Comparison of ENCODE assay signal across 21 cellular contexts in the genomic region with DNA sequence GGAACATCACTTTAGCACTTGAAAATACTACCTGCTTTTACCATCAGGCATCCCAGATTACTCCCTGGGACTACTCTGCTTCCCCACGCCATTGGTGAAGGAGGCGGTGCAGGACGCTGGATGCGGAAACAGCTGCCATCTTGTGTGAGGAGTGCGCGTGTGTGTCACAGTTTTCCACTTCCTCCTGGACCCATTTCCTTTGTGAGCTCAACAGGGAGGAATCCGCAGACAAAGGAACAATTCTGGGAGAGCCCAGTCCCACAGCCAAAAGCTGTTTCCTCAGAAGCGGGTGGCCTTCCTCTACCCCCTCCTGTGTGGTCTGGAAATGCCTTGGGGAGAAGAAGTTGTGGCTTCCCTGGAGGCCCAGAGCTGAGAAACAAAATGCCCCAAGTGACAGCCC. TPM values are rescaled to one million over a fixed set of nuclear protein-coding genes. Genes with fewer than 3 reads are reported as not detected.
DNase-seq lines count a peak whose midpoint lies in the region; ATAC-seq and TF ChIP-seq lines count a peak whose summit lies in the region.
"Had no signal": no experiment of that assay in that cellular context is flagged by ENCODE, and none has a peak within 500 bp of the region (broad histone marks: within the 10 kb centered on the region; RNA-seq: fewer than 3 reads in every experiment).

No MANE protein-coding gene starts in this region.

- H3K9me3 ChIP-seq in BLaER1 treated with 17β-estradiol and CSF1 and Interleukin-3, amounts not matched to agents 10 nM and 100 nM (replicated peaks in 1 of 11), result no peaks in the 10 kb centered on the region
- H3K9me3 ChIP-seq in right atrium auricular region, result no peaks in the 10 kb centered on the region
- no peaks in the 10 kb centered on the region for H3K9me3 ChIP-seq in sigmoid colon
- H3K9me3 ChIP-seq: A549 had no signal

- H3K4me1 Mint-ChIP-seq in natural killer cell, result no peaks in the 10 kb centered on the region
- H3K4me1 Mint-ChIP-seq: IgD-negative memory B cell, immature natural killer cell had no signal

- H3K4me2 ChIP-seq in BLaER1 treated with 17β-estradiol and CSF1 and Interleukin-3, amounts not matched to agents 10 nM and 100 nM, result peak overlapping the region; percentile 71 to 95 (median 85)
- H3K4me2 ChIP-seq: A549, PC-9 had no signal

- ATAC-seq in natural killer cell, result no peak
- ATAC-seq: A549, T-helper 17 cell had no signal

- H3K9me3 Mint-ChIP-seq in natural killer cell, result no peaks in the 10 kb centered on the region
- H3K9me3 Mint-ChIP-seq: IgD-negative memory B cell, immature natural killer cell had no signal

- TF ChIP-seq EP300 in sigmoid colon (IDR thresholded peaks at IDR 0.05), result no peak

- peak overlapping the region; percentile 77 to 90 (median 87) for H3K27ac ChIP-seq in BLaER1 treated with 17β-estradiol and CSF1 and Interleukin-3, amounts not matched to agents 10 nM and 100 nM
- peak overlapping the region; percentile 73 to 91 for H3K27ac ChIP-seq in right atrium auricular region
- peak overlapping the region in 3 of 4 donors; percentile 24 to 68 (median 36) for H3K27ac ChIP-seq in sigmoid colon
- H3K27ac ChIP-seq: A549, PC-9 had no signal

- 74 to 87% methylated on average over 8 of the region's 8 CpGs for WGBS in sigmoid colon, 2 donors

- no peaks in the 10 kb centered on the region for H3K36me3 Mint-ChIP-seq in natural killer cell
- H3K36me3 Mint-ChIP-seq: immature natural killer cell had no signal

- peaks cover 53 to 94% (median 74%) of the 10 kb centered on the region in 10 experiments for H3K4me1 ChIP-seq in BLaER1 treated with 17β-estradiol and CSF1 and Interleukin-3, amounts not matched to agents 10 nM and 100 nM
- peaks cover 0 to 61% of the 10 kb centered on the region in 2 donors for H3K4me1 ChIP-seq in right atrium auricular region
- H3K4me1 ChIP-seq in sigmoid colon, result peaks cover 0 to 12% (median 5%) of the 10 kb centered on the region in 4 donors
- H3K4me1 ChIP-seq: A549 had no signal

- DNase-seq in cardiac fibroblast (ENCODE audit: low read depth in 2 of 2) (peak; percentile 41 to 76), right atrium auricular region (ENCODE audit: low spot score) (no peak), sigmoid colon (no peak), NCI-H345 (lab: John Stamatoyannopoulos, UW) (no peak), natural killer cell (no peak), NCI-H1694 (lab: John Stamatoyannopoulos, UW) (no peak)
- DNase-seq in activated naive CD4-positive, alpha-beta T cell treated with Interleukin-2 at 50 U/mL for 16 hours, result no peak
- DNase-seq: activated CD4-positive, alpha-beta T cell treated with anti-CD3 and anti-CD28 coated beads for 48 hours; effector CD4-positive, alpha-beta T cell; foreskin fibroblast; GF-D8; immature natural killer cell; NCI-H1092; NCI-H226; PC-9; stimulated activated CD4-positive, alpha-beta T cell treated with anti-CD3 and anti-CD28 coated beads, Interleukin-1b, Interleukin-23, amount 100 ng/mL, for 48 hours; T-helper 17 cell had no signal

- H3K4me3 Mint-ChIP-seq in natural killer cell, result no peak overlapping the region
- H3K4me3 Mint-ChIP-seq: IgD-negative memory B cell, immature natural killer cell, T-helper 17 cell had no signal

- peak overlapping the region; percentile 15 to 57 (median 30); a peak in 17 of 20 replicates for H3K4me3 ChIP-seq in BLaER1 treated with 17β-estradiol and CSF1 and Interleukin-3, amounts not matched to agents 10 nM and 100 nM
- H3K4me3 ChIP-seq in cardiac fibroblast (replicated peaks in 1 of 2; ENCODE audit: low read depth in 2 of 2, low read length in 2 of 2), result no peak overlapping the region
- H3K4me3 ChIP-seq in right atrium auricular region, result no peak overlapping the region
- H3K4me3 ChIP-seq in sigmoid colon, result no peak overlapping the region
- H3K4me3 ChIP-seq: A549, PC-9 had no signal

- H3K27me3 Mint-ChIP-seq in natural killer cell (ENCODE audit: low read depth in 2 of 2), result peaks cover 5 to 6% of the 10 kb centered on the region in 2 donors

- H3K36me3 ChIP-seq in BLaER1 treated with 17β-estradiol and CSF1 and Interleukin-3, amounts not matched to agents 10 nM and 100 nM, result no peaks in the 10 kb centered on the region
- no peaks in the 10 kb centered on the region for H3K36me3 ChIP-seq in right atrium auricular region
- H3K36me3 ChIP-seq in sigmoid colon, result no peaks in the 10 kb centered on the region

- no peaks in the 10 kb centered on the region for H4K20me1 ChIP-seq in BLaER1 treated with 17β-estradiol and CSF1 and Interleukin-3, amounts not matched to agents 10 nM and 100 nM

- no peak overlapping the region for H3K27ac Mint-ChIP-seq in natural killer cell
- H3K27ac Mint-ChIP-seq: IgD-negative memory B cell, immature natural killer cell, progenitor cell of endocrine pancreas, T-helper 17 cell had no signal

- TF ChIP-seq POLR2A in sigmoid colon (IDR thresholded peaks at IDR 0.05), result no peak

- intact Hi-C loops in sigmoid colon (cut with DNase I) (no loop called here), natural killer cell (cut with micrococcal nuclease) (no loop called here)

- TF ChIP-seq CTCF in cardiac fibroblast (IDR thresholded peaks at IDR 0.05; ENCODE audit: low read depth, low read length), result no peak
- no peak for TF ChIP-seq CTCF in right atrium auricular region (IDR thresholded peaks at IDR 0.05)
- TF ChIP-seq CTCF in sigmoid colon (IDR thresholded peaks at IDR 0.05), result no peak
- TF ChIP-seq CTCF in natural killer cell (IDR thresholded peaks at IDR 0.05), result no peak

- H3K9ac ChIP-seq in BLaER1 treated with 17β-estradiol and CSF1 and Interleukin-3, amounts not matched to agents 10 nM and 100 nM, result peak overlapping the region; percentile 45 to 73 (median 62)

- H3K27me3 ChIP-seq in BLaER1 treated with 17β-estradiol and CSF1 and Interleukin-3, amounts not matched to agents 10 nM and 100 nM, result no peaks in the 10 kb centered on the region
- H3K27me3 ChIP-seq in right atrium auricular region (no peaks in the 10 kb centered on the region), sigmoid colon (no peaks in the 10 kb centered on the region)

RNA-seq across cellular contexts. Expression of a gene that starts 16.8 kb away (rescaled TPM):
- total RNA-seq in right atrium auricular region (10 to 100 TPM; 45.6 to 48.9 TPM), sigmoid colon (1 to 10 TPM; 5.6 to 8.6 (median 7.1) TPM), natural killer cell (1 to 10 TPM in 1 of 3 donors, under 1 TPM in 1, not detected in 1; 0.23 to 1.5 TPM)
- 1 to 10 TPM in 2 of 3 donors, under 1 TPM in 1; 0.23 to 4.2 (median 3.0) TPM for polyA plus RNA-seq in sigmoid colon
- polyA plus RNA-seq: IgD-negative memory B cell had no signal

RNA-seq across cellular contexts. Expression of a gene that starts 56.9 kb away (rescaled TPM):
- total RNA-seq in right atrium auricular region (10 to 100 TPM in 1 of 2 donors, 1 to 10 TPM in 1; 6.9 to 10.7 TPM), sigmoid colon (10 to 100 TPM in 3 of 4 donors, 1 to 10 TPM in 1; 8.8 to 16.3 (median 12.9) TPM), natural killer cell (10 to 100 TPM in 1 of 3 donors, 1 to 10 TPM in 2; 5.6 to 12.9 (median 6.8) TPM)
- 1 to 10 TPM; 2.5 to 8.7 (median 4.2) TPM for polyA plus RNA-seq in sigmoid colon

Comparison
In these comparisons a context has a peak if more than half of its experiments do, and no peak if none do; other contexts are left out.
1. H3K27ac ChIP-seq: peak in every context shown above with its lines; median percentile 87 in BLaER1 treated with 17β-estradiol and CSF1 and Interleukin-3, amounts not matched to agents 10 nM and 100 nM; 82 in right atrium auricular region; 36 in sigmoid colon.
2. H3K4me3 ChIP-seq: peak in BLaER1 treated with 17β-estradiol and CSF1 and Interleukin-3, amounts not matched to agents 10 nM and 100 nM (10 of 10); none in cardiac fibroblast (0 of 2), right atrium auricular region (0 of 2) and sigmoid colon (0 of 4).
3. DNase-seq: peak in cardiac fibroblast (2 of 2); none in right atrium auricular region (single experiment), sigmoid colon (single experiment), activated naive CD4-positive, alpha-beta T cell treated with Interleukin-2 at 50 U/mL for 16 hours (single experiment), NCI-H345 (single experiment), natural killer cell (single experiment) and NCI-H1694 (single experiment).
4. RNA of a gene that starts 16.8 kb away (total RNA-seq): 45.6 to 48.9 TPM in right atrium auricular region; 5.6 to 8.6 TPM in sigmoid colon and 0.23 to 1.5 TPM in natural killer cell; every median in the first group is over 4 times any median in the second.